8 cellular contexts compared by ENCODE assay signal in genomic region chr1:155245163-155245524, GRCh38. TPM values are rescaled to one million over a fixed set of nuclear protein-coding genes. Genes with fewer than 3 reads are reported as not detected.
DNase-seq lines count a peak whose midpoint lies in the region; ATAC-seq, FAIRE-seq and TF ChIP-seq lines count a peak whose summit lies in the region.

No MANE protein-coding gene starts in this region.

- H3K4me3 Mint-ChIP-seq in T-helper 1 cell treated with Interleukin-12 subunit alpha and Interleukin-12 subunit beta and Interleukin-4 antibody, amounts not matched to agents 30 μg/mL and 1 μg/mL, for 36 hours, result peak overlapping the region; percentile 83
- peak overlapping the region; percentile 80 for H3K4me3 Mint-ChIP-seq in activated naive CD8-positive, alpha-beta T cell

- H3K27ac Mint-ChIP-seq in T-helper 1 cell treated with Interleukin-12 subunit alpha and Interleukin-12 subunit beta and Interleukin-4 antibody, amounts not matched to agents 30 μg/mL and 1 μg/mL, for 36 hours, result peak overlapping the region; percentile 92
- peak overlapping the region; percentile 96 for H3K27ac Mint-ChIP-seq in activated naive CD8-positive, alpha-beta T cell

- TF ChIP-seq CTCF in keratinocyte (optimal IDR thresholded peaks at IDR 0.05 in 1 of 3, IDR thresholded peaks at IDR 0.05 in 1 of 3, conservative IDR thresholded peaks at IDR 0.05 in 1 of 3; ENCODE audit: extremely low read depth in 1 of 3, insufficient read depth in 2 of 3, low read length in 3 of 3), result no peak

- H3K4me1 Mint-ChIP-seq in T-helper 1 cell treated with Interleukin-12 subunit alpha and Interleukin-12 subunit beta and Interleukin-4 antibody, amounts not matched to agents 30 μg/mL and 1 μg/mL, for 36 hours (ENCODE audit: low read depth), result peaks cover 42% of the 10 kb centered on the region
- peaks cover 44% of the 10 kb centered on the region for H3K4me1 Mint-ChIP-seq in activated naive CD8-positive, alpha-beta T cell (ENCODE audit: low read depth)

- TF ChIP-seq POLR2A in GM18505 (IDR thresholded peaks at IDR 0.05; ENCODE audit: borderline replicate concordance, extremely low read depth, insufficient read depth, insufficient read length), result no peak

- peaks cover 4% of the 10 kb centered on the region for H3K27me3 Mint-ChIP-seq in T-helper 1 cell treated with Interleukin-12 subunit alpha and Interleukin-12 subunit beta and Interleukin-4 antibody, amounts not matched to agents 30 μg/mL and 1 μg/mL, for 36 hours (ENCODE audit: low read depth)
- H3K27me3 Mint-ChIP-seq in activated naive CD8-positive, alpha-beta T cell, result no peaks in the 10 kb centered on the region

- no peaks in the 10 kb centered on the region for H3K79me2 ChIP-seq in keratinocyte (ENCODE audit: control insufficient read depth, insufficient read depth, low read length)

- no peak for FAIRE-seq in keratinocyte (lab: Jason Lieb, UNC)

- peaks cover 13% of the 10 kb centered on the region for H3K36me3 Mint-ChIP-seq in T-helper 1 cell treated with Interleukin-12 subunit alpha and Interleukin-12 subunit beta and Interleukin-4 antibody, amounts not matched to agents 30 μg/mL and 1 μg/mL, for 36 hours (ENCODE audit: low read depth)
- H3K36me3 Mint-ChIP-seq in activated naive CD8-positive, alpha-beta T cell, result no peaks in the 10 kb centered on the region

- H3K36me3 ChIP-seq in keratinocyte (ENCODE audit: control insufficient read depth in 2 of 2, extremely low read depth in 1 of 2, insufficient read depth in 2 of 2, low read length in 2 of 2), result peaks cover 11 to 16% of the 10 kb centered on the region in 2 experiments

- H2AFZ ChIP-seq in keratinocyte (ENCODE audit: control insufficient read depth, low read length), result peak overlapping the region; percentile 94

- H3K4me2 ChIP-seq in keratinocyte (ENCODE audit: control insufficient read depth, extremely low read depth, insufficient read depth, low read depth, low read length), result peak overlapping the region; percentile 86

- H3K27ac ChIP-seq in keratinocyte (ENCODE audit: control insufficient read depth, insufficient read depth, low read length) (peak overlapping the region; percentile 71), substantia nigra (ENCODE audit: low read depth, low read length, poor library complexity, severe bottlenecking) (peak overlapping the region; percentile 90)

- no peaks in the 10 kb centered on the region for H4K20me1 ChIP-seq in keratinocyte (ENCODE audit: control insufficient read depth, extremely low read depth, insufficient read depth, low read length)

- H3K27me3 ChIP-seq in keratinocyte (ENCODE audit: control insufficient read depth, extremely low read depth, insufficient read depth, low read length), result no peaks in the 10 kb centered on the region

- no peaks in the 10 kb centered on the region for H3K9me1 ChIP-seq in keratinocyte (ENCODE audit: control insufficient read depth, extremely low read depth, insufficient read depth, low read length)

- DNase-seq in T-helper 1 cell, result no peak
- DNase-seq in keratinocyte (ENCODE audit: low read depth, low spot score), result no peak
- no peak for DNase-seq in substantia nigra (lab: John Stamatoyannopoulos, UW)
- no peak for DNase-seq in activated CD4-positive, CD25-positive, alpha-beta regulatory T cell treated with anti-CD3 and anti-CD28 coated beads, Interleukin-2, amount 50 U/mL, for 72 hours
- no peak for DNase-seq in AG20443 (ENCODE audit: low spot score)

- H3K4me1 ChIP-seq in keratinocyte (ENCODE audit: control insufficient read depth, extremely low read depth, insufficient read depth, low read length), result peaks cover 19% of the 10 kb centered on the region

- no peaks in the 10 kb centered on the region for H3K9me3 ChIP-seq in keratinocyte (ENCODE audit: control insufficient read depth, low read depth, low read length)

- no peaks in the 10 kb centered on the region for H3K9me3 Mint-ChIP-seq in T-helper 1 cell treated with Interleukin-12 subunit alpha and Interleukin-12 subunit beta and Interleukin-4 antibody, amounts not matched to agents 30 μg/mL and 1 μg/mL, for 36 hours
- H3K9me3 Mint-ChIP-seq in activated naive CD8-positive, alpha-beta T cell (ENCODE audit: low read depth), result no peaks in the 10 kb centered on the region

- H3K4me3 ChIP-seq in keratinocyte (ENCODE audit: control insufficient read depth in 2 of 3, extremely low read depth in 1 of 3, insufficient read depth in 2 of 3, low read depth in 1 of 3, low read length in 3 of 3), result peak overlapping the region; percentile 66 to 80 (median 75)

- no peak for ATAC-seq in GM18505 (IDR thresholded peaks at IDR 0.05; ENCODE audit: unreplicated experiment)

- peak overlapping the region; percentile 84 for H3K9ac ChIP-seq in keratinocyte (ENCODE audit: control insufficient read depth, extremely low read depth, insufficient read depth, low read length)

- dilution Hi-C loops in keratinocyte (cut with MboI; ENCODE audit: extremely low pct_ligation_motif_present, low sequenced_read_pairs), result no loop called here

RNA-seq across cellular contexts. Expression of gene ENTREP3, which starts 10.1 kb away (rescaled TPM):
- 8.8 to 12.6 TPM (median 9.2 TPM) in 3 replicates for polyA plus RNA-seq in keratinocyte
- polyA plus RNA-seq in keratinocyte (2011; ENCODE audit: low read depth), result 5.9 TPM
- polyA plus RNA-seq in keratinocyte (2011; cell fraction: cytosol; rRNA removed), result 13.5 and 25.2 TPM in 2 replicates
- 22.5 and 30.8 TPM in 2 replicates for polyA plus RNA-seq in keratinocyte (2011; cell fraction: nucleus; rRNA removed)
- 26.2 and 38.0 TPM in 2 replicates for polyA plus RNA-seq in keratinocyte (2012; ENCODE audit: low replicate concordance)
- 7.4 to 47.3 TPM (median 8.8 TPM) in 3 replicates for polyA minus RNA-seq in keratinocyte
- 32.0 TPM for polyA minus RNA-seq in keratinocyte (2011; cell fraction: cytosol; rRNA and poly(A)+ RNA removed)
- 13.2 and 13.6 TPM in 2 replicates for polyA minus RNA-seq in keratinocyte (2011; cell fraction: nucleus; rRNA and poly(A)+ RNA removed)

RNA-seq across cellular contexts. Expression of gene SCAMP3, which starts 17.0 kb away (rescaled TPM):
- polyA plus RNA-seq in keratinocyte, result 72.1 to 97.0 TPM (median 91.3 TPM) in 3 replicates
- 18.7 TPM for polyA plus RNA-seq in keratinocyte (2011; ENCODE audit: low read depth)
- polyA plus RNA-seq in keratinocyte (2011; cell fraction: cytosol; rRNA removed), result 70.0 and 83.7 TPM in 2 replicates
- polyA plus RNA-seq in keratinocyte (2011; cell fraction: nucleus; rRNA removed), result 104 and 111 TPM in 2 replicates
- 59.6 and 60.0 TPM in 2 replicates for polyA plus RNA-seq in keratinocyte (2012; ENCODE audit: low replicate concordance)
- 66.3 to 139 TPM (median 80.7 TPM) in 3 replicates for polyA minus RNA-seq in keratinocyte
- polyA minus RNA-seq in keratinocyte (2011; cell fraction: cytosol; rRNA and poly(A)+ RNA removed), result 103 TPM
- polyA minus RNA-seq in keratinocyte (2011; cell fraction: nucleus; rRNA and poly(A)+ RNA removed), result 41.2 and 50.0 TPM in 2 replicates

RNA-seq across cellular contexts. Expression of gene CLK2, which starts 28.2 kb away (rescaled TPM):
- 42.1 to 45.3 TPM (median 43.1 TPM) in 3 replicates for polyA plus RNA-seq in keratinocyte
- 20.3 TPM for polyA plus RNA-seq in keratinocyte (2011; ENCODE audit: low read depth)
- polyA plus RNA-seq in keratinocyte (2011; cell fraction: cytosol; rRNA removed), result 14.0 and 15.8 TPM in 2 replicates
- polyA plus RNA-seq in keratinocyte (2011; cell fraction: nucleus; rRNA removed), result 141 and 160 TPM in 2 replicates
- polyA plus RNA-seq in keratinocyte (2012; ENCODE audit: low replicate concordance), result 23.4 and 26.4 TPM in 2 replicates
- polyA minus RNA-seq in keratinocyte, result 26.4 to 66.1 TPM (median 42.9 TPM) in 3 replicates
- polyA minus RNA-seq in keratinocyte (2011; cell fraction: cytosol; rRNA and poly(A)+ RNA removed), result 20.3 TPM
- polyA minus RNA-seq in keratinocyte (2011; cell fraction: nucleus; rRNA and poly(A)+ RNA removed), result 24.1 and 33.3 TPM in 2 replicates

RNA-seq across cellular contexts. Expression of gene HCN3, which starts 32.1 kb away (rescaled TPM):
- 2.9 to 4.8 TPM (median 3.0 TPM) in 3 replicates for polyA plus RNA-seq in keratinocyte
- polyA plus RNA-seq in keratinocyte (2011; ENCODE audit: low read depth), result 1.3 TPM
- polyA plus RNA-seq in keratinocyte (2011; cell fraction: cytosol; rRNA removed), result 1.4 and 1.5 TPM in 2 replicates
- polyA plus RNA-seq in keratinocyte (2011; cell fraction: nucleus; rRNA removed), result 19.9 and 21.8 TPM in 2 replicates
- 1.2 and 1.9 TPM in 2 replicates for polyA plus RNA-seq in keratinocyte (2012; ENCODE audit: low replicate concordance)
- polyA minus RNA-seq in keratinocyte, result 4.9 to 6.6 TPM (median 5.9 TPM) in 3 replicates
- polyA minus RNA-seq in keratinocyte (2011; cell fraction: cytosol; rRNA and poly(A)+ RNA removed), result 1.9 TPM
- polyA minus RNA-seq in keratinocyte (2011; cell fraction: nucleus; rRNA and poly(A)+ RNA removed), result 3.4 and 5.6 TPM in 2 replicates

RNA-seq across cellular contexts. Expression of gene MTX1, which starts 36.6 kb away (rescaled TPM):
- 43.4 to 69.9 TPM (median 59.5 TPM) in 3 replicates for polyA plus RNA-seq in keratinocyte
- 3.8 TPM for polyA plus RNA-seq in keratinocyte (2011; ENCODE audit: low read depth)
- polyA plus RNA-seq in keratinocyte (2011; cell fraction: cytosol; rRNA removed), result 36.1 and 59.2 TPM in 2 replicates
- 31.1 and 36.4 TPM in 2 replicates for polyA plus RNA-seq in keratinocyte (2011; cell fraction: nucleus; rRNA removed)
- polyA plus RNA-seq in keratinocyte (2012; ENCODE audit: low replicate concordance), result 36.9 and 60.2 TPM in 2 replicates
- polyA minus RNA-seq in keratinocyte, result 34.7 to 71.9 TPM (median 51.0 TPM) in 3 replicates
- 60.6 TPM for polyA minus RNA-seq in keratinocyte (2011; cell fraction: cytosol; rRNA and poly(A)+ RNA removed)
- 16.4 and 18.3 TPM in 2 replicates for polyA minus RNA-seq in keratinocyte (2011; cell fraction: nucleus; rRNA and poly(A)+ RNA removed)
